Comparison of ENCODE assay signal across 1 cellular context in genomic region chr12:42130670-42131402, GRCh38.
A peak's percentile ranks its signal among the peaks of the same experiment; 100 is the strongest.
TF ChIP-seq lines count a peak whose summit lies in the region.

No MANE protein-coding gene starts in this region.

TF ChIP-seq in endothelial cell of umbilical vein, 7 proteins besides CTCF, POLR2A, EP300 and RAD21:
- no peak for TF ChIP-seq EZH2 (IDR thresholded peaks at IDR 0.05; ENCODE audit: borderline replicate concordance, low read depth, low read length, severe bottlenecking)
- peak; percentile 80 for TF ChIP-seq FOS (IDR thresholded peaks at IDR 0.05; ENCODE audit: borderline replicate concordance, insufficient read depth, low read length)
- peak; percentile 64 for TF ChIP-seq JUN (IDR thresholded peaks at IDR 0.05; ENCODE audit: borderline replicate concordance, insufficient read depth, insufficient read length, low read depth)
- TF ChIP-seq MYC (IDR thresholded peaks at IDR 0.05; ENCODE audit: low read depth, low read length), result no peak
- TF ChIP-seq POLR2AphosphoS5 (IDR thresholded peaks at IDR 0.05; ENCODE audit: insufficient read depth, low read depth, low read length), result no peak
- no peak for TF ChIP-seq MAX (IDR thresholded peaks at IDR 0.05; ENCODE audit: insufficient read depth, insufficient read length)
- TF ChIP-seq GATA2 (IDR thresholded peaks at IDR 0.05; ENCODE audit: insufficient read depth, insufficient read length, low read depth, low read length), result no peak
